18 cellular contexts compared by ENCODE assay signal in the genomic region with DNA sequence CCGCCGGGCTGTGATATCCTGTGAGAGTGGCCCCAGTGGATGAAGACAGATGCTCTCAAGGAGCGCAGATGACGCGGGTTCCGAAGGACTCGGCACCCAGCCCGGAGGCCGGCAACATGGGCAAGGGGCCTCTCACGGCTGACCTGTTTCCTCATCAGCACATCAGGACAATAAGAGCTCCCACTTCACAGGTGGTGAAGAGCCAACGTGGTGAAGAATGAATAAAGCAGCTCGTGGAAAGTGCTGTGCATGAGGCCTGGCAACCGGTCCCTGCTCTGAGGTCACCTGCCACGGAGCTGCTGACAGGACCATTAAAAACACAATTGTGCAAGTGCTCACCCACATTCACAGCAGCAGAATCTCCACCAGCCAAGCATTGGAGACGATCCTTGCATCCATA. TPM values are rescaled to one million over a fixed set of nuclear protein-coding genes. Genes with fewer than 3 reads are reported as not detected.
DNase-seq lines count a peak whose midpoint lies in the region; ATAC-seq and TF ChIP-seq lines count a peak whose summit lies in the region.
"Had no signal": no experiment of that assay in that cellular context is flagged by ENCODE, and none has a peak within 500 bp of the region (broad histone marks: within the 10 kb centered on the region; RNA-seq: fewer than 3 reads in every experiment).

No MANE protein-coding gene starts in this region.

- H3K27me3 Mint-ChIP-seq in activated CD4-positive, alpha-beta T cell treated with anti-CD3 and anti-CD28 coated beads, Interleukin-2, amount 10 ng/mL, durations not matched to agents 24 days and 14 days, result no peaks in the 10 kb centered on the region
- H3K27me3 Mint-ChIP-seq in activated CD4-positive, alpha-beta T cell treated with anti-CD3 and anti-CD28 coated beads, Interleukin-2, amount 10 ng/mL, durations not matched to agents 7 days and 5 days, result no peaks in the 10 kb centered on the region
- H3K27me3 Mint-ChIP-seq in mesothelial cell of epicardium (ENCODE audit: low read depth) (peaks cover 10% of the 10 kb centered on the region), Calu3 (ENCODE audit: unreplicated experiment) (no peaks in the 10 kb centered on the region)

- H3K9me3 ChIP-seq in spleen, result peaks cover 0 to 8% (median 1%) of the 10 kb centered on the region in 8 donors

- no peaks in the 10 kb centered on the region for H3K36me3 Mint-ChIP-seq in activated CD4-positive, alpha-beta T cell treated with anti-CD3 and anti-CD28 coated beads, Interleukin-2, amount 10 ng/mL, durations not matched to agents 24 days and 14 days (ENCODE audit: low read depth)
- no peaks in the 10 kb centered on the region for H3K36me3 Mint-ChIP-seq in activated CD4-positive, alpha-beta T cell treated with anti-CD3 and anti-CD28 coated beads, Interleukin-2, amount 10 ng/mL, durations not matched to agents 7 days and 5 days (ENCODE audit: low read depth)
- no peaks in the 10 kb centered on the region for H3K36me3 Mint-ChIP-seq in mesothelial cell of epicardium
- no peaks in the 10 kb centered on the region for H3K36me3 Mint-ChIP-seq in Calu3 (ENCODE audit: insufficient read depth, unreplicated experiment)

- CTCF ChIA-PET in activated CD4-positive, alpha-beta T cell treated with anti-CD3 and anti-CD28 coated beads, Interleukin-2, amount 10 ng/mL, durations not matched to agents 7 days and 5 days (lab: Charles Lee), result no interaction called here
- CTCF ChIA-PET in Calu3 (lab: Charles Lee), result no interaction called here

- DNase-seq in activated CD4-positive, alpha-beta T cell treated with anti-CD3 and anti-CD28 coated beads, Interleukin-2, amount 10 ng/mL, durations not matched to agents 24 days and 14 days, result no peak
- no peak for DNase-seq in activated CD4-positive, alpha-beta T cell treated with anti-CD3 and anti-CD28 coated beads, Interleukin-2, amount 10 ng/mL, durations not matched to agents 7 days and 5 days
- peak; percentile 78 for DNase-seq in NCI-H2029 treated with DMSO at 0.1 percent for 48 hours (lab: John Stamatoyannopoulos, UW)
- peak; percentile 70 for DNase-seq in left cardiac atrium
- DNase-seq in spleen, result no peak
- DNase-seq in mesothelial cell of epicardium (ENCODE audit: low spot score in 2 of 2, unreplicated experiment in 2 of 2), result no peak
- DNase-seq in Calu3, result no peak
- DNase-seq: CD4-positive, CD25-positive, alpha-beta regulatory T cell; HCEC 1CT; Kasumi-1; MV-4-11; NCI-H1694 treated with DMSO at 0.1 percent for 48 hours; NCI-H446 treated with DMSO at 0.1 percent for 48 hours; NCI-H526; NCI-H82; RPMI8226; SHP77 treated with DMSO at 0.1 percent for 48 hours had no signal

- peaks cover 0 to 10% (median 0%) of the 10 kb centered on the region in 6 donors for H3K36me3 ChIP-seq in spleen

- no peaks in the 10 kb centered on the region for H3K9me3 Mint-ChIP-seq in activated CD4-positive, alpha-beta T cell treated with anti-CD3 and anti-CD28 coated beads, Interleukin-2, amount 10 ng/mL, durations not matched to agents 24 days and 14 days
- H3K9me3 Mint-ChIP-seq in activated CD4-positive, alpha-beta T cell treated with anti-CD3 and anti-CD28 coated beads, Interleukin-2, amount 10 ng/mL, durations not matched to agents 7 days and 5 days, result no peaks in the 10 kb centered on the region
- H3K9me3 Mint-ChIP-seq in mesothelial cell of epicardium (peaks cover 10% of the 10 kb centered on the region), Calu3 (ENCODE audit: low read depth, unreplicated experiment) (peaks cover 3% of the 10 kb centered on the region)

- 81 to 86% (median 83%) methylated on average over 15 of the region's 15 CpGs for WGBS in spleen, 5 donors

- BruUV-seq in Calu3 (replicated peaks; lab: Mats Ljungman, UMichigan), result no TSS peak

- no peak for TF ChIP-seq POLR2A in spleen (IDR thresholded peaks at IDR 0.05)

- intact Hi-C loops in activated CD4-positive, alpha-beta T cell treated with anti-CD3 and anti-CD28 coated beads, Interleukin-2, amount 10 ng/mL, durations not matched to agents 24 days and 14 days (cut with micrococcal nuclease), result no loop called here
- intact Hi-C loops in left cardiac atrium (cut with DNase I) (no loop called here), spleen (cut with DNase I; ENCODE audit: low total_unique reads) (no loop called here), Calu3 (cut with micrococcal nuclease; ENCODE audit: unreplicated experiment) (no loop called here)

- H3K4me1 Mint-ChIP-seq in activated CD4-positive, alpha-beta T cell treated with anti-CD3 and anti-CD28 coated beads, Interleukin-2, amount 10 ng/mL, durations not matched to agents 24 days and 14 days, result no peaks in the 10 kb centered on the region
- H3K4me1 Mint-ChIP-seq in activated CD4-positive, alpha-beta T cell treated with anti-CD3 and anti-CD28 coated beads, Interleukin-2, amount 10 ng/mL, durations not matched to agents 7 days and 5 days, result no peaks in the 10 kb centered on the region
- peaks cover 4% of the 10 kb centered on the region for H3K4me1 Mint-ChIP-seq in mesothelial cell of epicardium
- H3K4me1 Mint-ChIP-seq in Calu3 (ENCODE audit: low read depth, unreplicated experiment), result no peaks in the 10 kb centered on the region

- ATAC-seq in left cardiac atrium, result peak; percentile 77 to 90

- no peaks in the 10 kb centered on the region for H3K27me3 ChIP-seq in spleen (replicated peaks in 1 of 7)

- H3K4me3 ChIP-seq in spleen, result no peak overlapping the region

- H3K27ac ChIP-seq in spleen, result peak overlapping the region in 5 of 8 donors; percentile 67 to 83 (median 80)

- H3K4me1 ChIP-seq in spleen, result peaks cover 20 to 78% (median 48%) of the 10 kb centered on the region in 6 donors

- H3K4me3 Mint-ChIP-seq in activated CD4-positive, alpha-beta T cell treated with anti-CD3 and anti-CD28 coated beads, Interleukin-2, amount 10 ng/mL, durations not matched to agents 24 days and 14 days, result no peak overlapping the region
- H3K4me3 Mint-ChIP-seq in activated CD4-positive, alpha-beta T cell treated with anti-CD3 and anti-CD28 coated beads, Interleukin-2, amount 10 ng/mL, durations not matched to agents 7 days and 5 days, result no peak overlapping the region
- H3K4me3 Mint-ChIP-seq in mesothelial cell of epicardium (no peak overlapping the region), Calu3 (ENCODE audit: low read depth, unreplicated experiment) (no peak overlapping the region)
- H3K4me3 Mint-ChIP-seq: CD4-positive, CD25-positive, alpha-beta regulatory T cell had no signal

- peak overlapping the region; percentile 51 for H3K27ac Mint-ChIP-seq in activated CD4-positive, alpha-beta T cell treated with anti-CD3 and anti-CD28 coated beads, Interleukin-2, amount 10 ng/mL, durations not matched to agents 24 days and 14 days
- H3K27ac Mint-ChIP-seq in activated CD4-positive, alpha-beta T cell treated with anti-CD3 and anti-CD28 coated beads, Interleukin-2, amount 10 ng/mL, durations not matched to agents 7 days and 5 days, result no peak overlapping the region
- H3K27ac Mint-ChIP-seq in mesothelial cell of epicardium, result no peak overlapping the region
- no peak overlapping the region for H3K27ac Mint-ChIP-seq in Calu3 (ENCODE audit: unreplicated experiment)
- H3K27ac Mint-ChIP-seq: CD4-positive, CD25-positive, alpha-beta regulatory T cell had no signal

- TF ChIP-seq CTCF in spleen (IDR thresholded peaks at IDR 0.05 in 8 of 11, conservative IDR thresholded peaks at IDR 0.05 in 3 of 11), result no peak
- TF ChIP-seq CTCF in mesothelial cell of epicardium (IDR thresholded peaks at IDR 0.05; ENCODE audit: unreplicated experiment), result no peak
- TF ChIP-seq CTCF in Calu3 (IDR thresholded peaks at IDR 0.05; ENCODE audit: unreplicated experiment), result no peak

- POLR2A ChIA-PET in activated CD4-positive, alpha-beta T cell treated with anti-CD3 and anti-CD28 coated beads, Interleukin-2, amount 10 ng/mL, durations not matched to agents 7 days and 5 days (lab: Charles Lee), result no interaction called here

RNA-seq across cellular contexts. Expression of gene ABLIM2, which starts 22.9 kb away (rescaled TPM):
- 0.28 and 0.63 TPM in 2 replicates for total RNA-seq in activated CD4-positive, alpha-beta T cell treated with anti-CD3 and anti-CD28 coated beads, Interleukin-2, amount 10 ng/mL, durations not matched to agents 24 days and 14 days
- under 1 TPM; 0.30 to 0.79 TPM for total RNA-seq in activated CD4-positive, alpha-beta T cell treated with anti-CD3 and anti-CD28 coated beads, Interleukin-2, amount 10 ng/mL, durations not matched to agents 7 days and 5 days
- total RNA-seq in left cardiac atrium (10 to 100 TPM; 14.3 to 23.1 TPM), spleen (100 to 1,000 TPM in 4 of 7 donors, 10 to 100 TPM in 3; 41.8 to 127 (median 100) TPM), mesothelial cell of epicardium (2.7 to 3.5 TPM (median 3.1 TPM) in 3 replicates), Calu3 (2022) (1.0 and 1.2 TPM in 2 replicates)
- polyA plus RNA-seq in spleen, result 10 to 100 TPM; 11.8 to 49.8 (median 26.6) TPM
- total RNA-seq: M059J had no signal

Comparison
In these comparisons a context has a peak if more than half of its experiments do, and no peak if none do; other contexts are left out.
1. DNase-seq: peak in NCI-H2029 treated with DMSO at 0.1 percent for 48 hours (single experiment) and left cardiac atrium (single experiment); none in activated CD4-positive, alpha-beta T cell treated with anti-CD3 and anti-CD28 coated beads, Interleukin-2, amount 10 ng/mL, durations not matched to agents 24 days and 14 days (single experiment), activated CD4-positive, alpha-beta T cell treated with anti-CD3 and anti-CD28 coated beads, Interleukin-2, amount 10 ng/mL, durations not matched to agents 7 days and 5 days (single experiment), spleen (single experiment), mesothelial cell of epicardium (0 of 2) and Calu3 (single experiment).